ENCODE assay signal across 9 cellular contexts in the genomic region with DNA sequence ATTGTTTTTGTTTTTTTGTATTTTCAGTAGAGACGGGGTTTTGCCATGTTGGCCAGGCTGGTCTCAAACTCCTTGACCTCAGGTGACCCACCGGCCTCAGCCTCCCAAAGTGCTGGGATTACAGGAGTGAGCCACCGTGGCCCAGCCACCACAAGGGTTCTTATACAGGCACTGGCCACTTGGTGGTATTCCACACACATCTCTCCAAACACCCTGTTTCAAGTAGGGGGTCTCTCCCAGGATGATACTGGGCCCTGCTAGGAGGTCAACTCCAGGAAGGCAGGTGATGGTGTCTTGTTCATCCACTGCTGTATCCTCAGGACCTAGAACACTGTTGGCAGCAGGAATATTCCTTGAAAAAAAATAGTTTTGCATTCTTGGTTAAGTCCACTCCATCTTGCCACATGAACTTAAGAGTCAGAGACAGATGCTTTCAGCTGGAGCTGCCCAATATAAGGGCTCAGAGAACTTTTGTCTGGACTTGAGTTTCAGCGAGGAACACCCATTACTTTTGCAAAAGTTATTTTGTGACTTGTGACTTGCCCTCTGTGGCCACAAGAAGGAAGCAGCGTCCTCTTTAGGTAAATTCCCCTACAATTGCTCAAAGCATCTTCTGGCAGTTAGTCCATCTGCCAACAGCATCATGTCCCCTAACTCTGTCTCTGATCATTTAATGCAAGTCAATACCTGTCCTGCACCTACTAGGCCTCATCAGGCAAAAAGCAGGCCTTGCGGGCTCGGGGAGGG. TPM values are rescaled to one million over a fixed set of nuclear protein-coding genes. Genes with fewer than 3 reads are reported as not detected.
DNase-seq lines count a peak whose midpoint lies in the region; ATAC-seq, FAIRE-seq and TF ChIP-seq lines count a peak whose summit lies in the region.
"Had no signal": no experiment of that assay in that cellular context is flagged by ENCODE, and none has a peak within 500 bp of the region (broad histone marks: within the 10 kb centered on the region; RNA-seq: fewer than 3 reads in every experiment).

No MANE protein-coding gene starts in this region.

- H3K9ac ChIP-seq in GM12878 (ENCODE audit: control insufficient read depth, insufficient read depth, low read length) (no peak overlapping the region), parathyroid adenoma (no peak overlapping the region)

- no peaks in the 10 kb centered on the region for H3K4me1 Mint-ChIP-seq in progenitor cell of endocrine pancreas (ENCODE audit: low read depth)

- H3K27ac ChIP-seq in GM12878 (ENCODE audit: control insufficient read depth, insufficient read depth) (no peak overlapping the region; the same call in 1 of the 2 replicates), parathyroid adenoma (peak overlapping the region; percentile 64)

- no peaks in the 10 kb centered on the region for H3K79me2 ChIP-seq in GM12878 (ENCODE audit: control insufficient read depth, insufficient read depth, low read length)
- H3K79me2 ChIP-seq in parathyroid adenoma, result no peaks in the 10 kb centered on the region

- H4K20me1 ChIP-seq in GM12878 (ENCODE audit: control insufficient read depth, insufficient read depth), result no peaks in the 10 kb centered on the region

- RAD21 ChIA-PET in GM12878 (lab: Charles Lee; ENCODE audit: unreplicated experiment), result interaction anchor here (1.3 to 2.6 kb wide), 3 partner anchors 10 to 102 kb away, joined by 4 to 10 read pairs (median 5); no protein-coding TSS in a partner anchor

- H3K4me1 ChIP-seq in GM12878 (ENCODE audit: control insufficient read depth, insufficient read depth, low read length) (peaks cover 31% of the 10 kb centered on the region), parathyroid adenoma (no peaks in the 10 kb centered on the region)

- intact Hi-C loops in GM12878 (cut with micrococcal nuclease; ENCODE audit: unreplicated experiment), result no loop called here

- TF ChIP-seq CTCF in GM12878 (IDR thresholded peaks at IDR 0.05 in 2 of 3, conservative IDR thresholded peaks at IDR 0.05 in 1 of 3; ENCODE audit: control insufficient read depth in 2 of 3, extremely low read depth in 1 of 3, insufficient read depth in 1 of 3, low read depth in 3 of 3, low read length in 3 of 3), result peak; percentile 2 to 31 (median 30); a peak in 4 of 6 replicates
- no peak for TF ChIP-seq CTCF in parathyroid adenoma (IDR thresholded peaks at IDR 0.05)
- no peak for TF ChIP-seq CTCF in progenitor cell of endocrine pancreas (IDR thresholded peaks at IDR 0.05; ENCODE audit: unreplicated experiment)

- ATAC-seq in GM12878 (peak; percentile 42), GM19397 (IDR thresholded peaks at IDR 0.05; ENCODE audit: unreplicated experiment) (no peak)
- ATAC-seq in stimulated activated naive CD8-positive, alpha-beta T cell treated with anti-CD3 and anti-CD28 coated beads, Interleukin-15, Interleukin-2, amounts not matched to agents 100 U/mL and 50 U/mL, for 24 hours, result no peak

- POLR2A ChIA-PET in GM12878 (lab: Charles Lee), result interaction anchor here (1.2 to 1.5 kb wide), 4 partner anchors 9 to 101 kb away, joined by 3 to 4 read pairs (median 3); no protein-coding TSS in a partner anchor

- H3K9me3 ChIP-seq in GM12878 (replicated peaks; ENCODE audit: control insufficient read depth, insufficient read depth, low read length), result no peaks in the 10 kb centered on the region
- H3K9me3 ChIP-seq in parathyroid adenoma (ENCODE audit: control insufficient read depth, low read length), result no peaks in the 10 kb centered on the region

- H3K27me3 ChIP-seq in GM12878 (replicated peaks in 1 of 2; ENCODE audit: control insufficient read depth in 2 of 2, insufficient read depth in 2 of 2, low read length in 1 of 2), result no peaks in the 10 kb centered on the region
- no peaks in the 10 kb centered on the region for H3K27me3 ChIP-seq in parathyroid adenoma (ENCODE audit: control insufficient read depth, insufficient read depth, low read length)

- FAIRE-seq in GM12878 (lab: Jason Lieb, UNC), result no peak

- TF ChIP-seq POLR2A in GM12878 (IDR thresholded peaks at IDR 0.05; ENCODE audit: low read depth, low read length), result no peak

- CTCF ChIA-PET in GM12878 (lab: Yijun Ruan, JAX), result interaction anchor here (0.6 to 7.8 kb wide), 5 partner anchors 9 to 101 kb away, joined by 3 to 132 read pairs (median 4); partner anchors contain the start of gene POLR3E

- H3K4me2 ChIP-seq in GM12878 (ENCODE audit: control insufficient read depth, insufficient read depth), result peak overlapping the region; percentile 31; the same call in 1 of the 2 replicates
- no peak overlapping the region for H3K4me2 ChIP-seq in parathyroid adenoma (ENCODE audit: low read length)

- DNase-seq in D341Med (ENCODE audit: low spot score) (peak; percentile 11), LHCN-M2 (ENCODE audit: low read depth) (peak; percentile 47), GM12878 (ENCODE audit: low read depth, low spot score) (no peak), dedifferentiated amniotic fluid mesenchymal stem cell (ENCODE audit: extremely low spot score) (no peak), progenitor cell of endocrine pancreas (ENCODE audit: low spot score, unreplicated experiment) (no peak)
- no peak for DNase-seq in stimulated activated naive CD8-positive, alpha-beta T cell treated with anti-CD3 and anti-CD28 coated beads, Interleukin-15, Interleukin-2, amounts not matched to agents 100 U/mL and 50 U/mL, for 24 hours

- WGBS in GM12878 (ENCODE audit: insufficient coverage, insufficient replicate concordance, low lambda C conversion rate, missing lambda C conversion rate), result 43% methylated on average over 7 of the region's 7 CpGs

- peak; percentile 35; the same call in 1 of the 2 replicates for TF ChIP-seq RAD21 in GM12878 (IDR thresholded peaks at IDR 0.05; ENCODE audit: insufficient read depth, low read depth, low read length)

- SMC1A ChIA-PET in GM12878 (lab: Charles Lee; ENCODE audit: uncharacterized antibody, unreplicated experiment), result interaction anchor here (3.1 to 9.0 kb wide), 2 partner anchors 10 to 99 kb away, joined by 11 to 86 read pairs; partner anchors contain the start of gene POLR3E

- H2AFZ ChIP-seq in GM12878 (ENCODE audit: control insufficient read depth, low read depth, low read length) (peak overlapping the region; percentile 33; the same call in 1 of the 2 replicates), parathyroid adenoma (peak overlapping the region; percentile 82)

- no peak overlapping the region for H3K27ac Mint-ChIP-seq in progenitor cell of endocrine pancreas
- H3K27ac Mint-ChIP-seq: activated naive CD8-positive, alpha-beta T cell had no signal

- peaks cover 5% of the 10 kb centered on the region for H3K27me3 Mint-ChIP-seq in progenitor cell of endocrine pancreas
- H3K27me3 Mint-ChIP-seq: activated naive CD8-positive, alpha-beta T cell had no signal

- no peaks in the 10 kb centered on the region for H3K9me3 Mint-ChIP-seq in progenitor cell of endocrine pancreas (ENCODE audit: low read depth)

- in situ Hi-C loops in GM12878 (cut with MboI), result loop anchor here (5.0 kb wide), 1 partner anchor 99 kb away; the partner anchor contains the start of gene POLR3E

- no TSS peak for BruUV-seq in GM12878 (replicated peaks; lab: Mats Ljungman, UMichigan)

- H3K4me3 ChIP-seq in GM12878 (no peak overlapping the region), parathyroid adenoma (ENCODE audit: low read depth, low read length) (no peak overlapping the region)

- H3K36me3 ChIP-seq in GM12878 (ENCODE audit: control insufficient read depth in 2 of 2, insufficient read depth in 2 of 2, low read length in 1 of 2), result no peaks in the 10 kb centered on the region
- H3K36me3 ChIP-seq in parathyroid adenoma (ENCODE audit: control insufficient read depth, insufficient read depth, low read length), result no peaks in the 10 kb centered on the region

- H3K4me3 Mint-ChIP-seq in progenitor cell of endocrine pancreas (ENCODE audit: low read depth), result no peak overlapping the region
- H3K4me3 Mint-ChIP-seq: activated naive CD8-positive, alpha-beta T cell had no signal

- peaks cover 2% of the 10 kb centered on the region for H3K36me3 Mint-ChIP-seq in progenitor cell of endocrine pancreas (ENCODE audit: insufficient read depth)

- TF ChIP-seq EP300 in GM12878 (IDR thresholded peaks at IDR 0.05; ENCODE audit: borderline replicate concordance in 1 of 2, control insufficient read depth in 1 of 2, low read depth in 2 of 2, low read length in 2 of 2), result no peak

RNA-seq across cellular contexts. Expression of gene EEF2K, which starts 7.4 kb away (rescaled TPM):
- total RNA-seq in LHCN-M2 (2014; rRNA removed) (15.1 and 16.1 TPM in 2 replicates), GM12878 (2014; rRNA removed) (11.1 and 11.9 TPM in 2 replicates), GM12878 (2014; rRNA removed; fragmentation: Illumina TruSeq; extraction: Trizol) (14.6 and 14.7 TPM in 2 replicates), GM12878 (2021) (26.7 and 29.6 TPM in 2 replicates), progenitor cell of endocrine pancreas (15.4 TPM in 2 replicates)
- polyA plus RNA-seq in LHCN-M2 (2012), result 5.6 TPM
- total RNA-seq in GM12878 (2013; cell fraction: nucleolus; rRNA removed), result 97.4 and 104 TPM in 2 replicates
- 6.6 TPM for polyA plus RNA-seq in GM12878 (2011; ENCODE audit: low read depth)
- polyA plus RNA-seq in GM12878 (2011; rRNA removed) (13.4 and 23.0 TPM in 2 replicates), GM12878 (2014; fragmentation: Illumina TruSeq; extraction: Trizol) (11.6 and 19.2 TPM in 2 replicates), GM12878 (2014; fragmentation: Nextera tagmentation; extraction: Ambion mirVana) (1 to 10 TPM; 2.0 to 2.4 TPM), GM12878 (2014; rRNA removed) (12.6 and 14.9 TPM in 2 replicates), GM12878 (2016; fragmentation: Nextera tagmentation; extraction: Ambion mirVana) (10 to 100 TPM; 10.3 to 10.6 TPM)
- polyA plus RNA-seq in GM12878 (2011; cell fraction: cytosol; rRNA removed), result 32.0 and 43.1 TPM in 2 replicates
- polyA plus RNA-seq in GM12878 (2011; cell fraction: nucleus; rRNA removed), result 54.2 and 56.6 TPM in 2 replicates
- 8.8 and 10.3 TPM in 2 replicates for polyA plus RNA-seq in GM12878 (2012)
- polyA minus RNA-seq in GM12878 (2011; rRNA and poly(A)+ RNA removed), result 61.4 and 62.1 TPM in 2 replicates
- 17.2 and 17.9 TPM in 2 replicates for polyA minus RNA-seq in GM12878 (2011; cell fraction: cytosol; rRNA and poly(A)+ RNA removed)
- polyA minus RNA-seq in GM12878 (2011; cell fraction: nucleus; rRNA and poly(A)+ RNA removed), result 14.6 and 38.2 TPM in 2 replicates

RNA-seq across cellular contexts. Expression of gene SDR42E2, which starts 36.4 kb away (rescaled TPM):
- total RNA-seq in LHCN-M2 (2014; rRNA removed) (not detected in 2 replicates), GM12878 (2014; rRNA removed) (not detected in 2 replicates), GM12878 (2014; rRNA removed; fragmentation: Illumina TruSeq; extraction: Trizol) (0.05 TPM in 1 of 2 replicates, not detected in the other), GM12878 (2021) (not detected in 2 replicates), progenitor cell of endocrine pancreas (not detected in 2 replicates)
- 0.02 TPM for polyA plus RNA-seq in LHCN-M2 (2012)
- total RNA-seq in GM12878 (2013; cell fraction: nucleolus; rRNA removed), result 0.13 TPM in 1 of 2 replicates, not detected in the other
- polyA plus RNA-seq in GM12878 (2011; ENCODE audit: low read depth), result not detected
- polyA plus RNA-seq in GM12878 (2011; rRNA removed) (0.06 and 0.07 TPM in 2 replicates), GM12878 (2014; fragmentation: Illumina TruSeq; extraction: Trizol) (0.01 TPM in 1 of 2 replicates, not detected in the other), GM12878 (2014; fragmentation: Nextera tagmentation; extraction: Ambion mirVana) (under 1 TPM; 0.05 to 0.09 TPM), GM12878 (2014; rRNA removed) (not detected in 2 replicates), GM12878 (2016; fragmentation: Nextera tagmentation; extraction: Ambion mirVana) (under 1 TPM; 0.09 TPM)
- polyA plus RNA-seq in GM12878 (2011; cell fraction: cytosol; rRNA removed), result not detected in 2 replicates
- polyA plus RNA-seq in GM12878 (2011; cell fraction: nucleus; rRNA removed), result 0.10 TPM in 2 replicates
- 0.10 TPM in 1 of 2 replicates, not detected in the other for polyA plus RNA-seq in GM12878 (2012)
- 0.07 TPM in 1 of 2 replicates, not detected in the other for polyA minus RNA-seq in GM12878 (2011; rRNA and poly(A)+ RNA removed)
- polyA minus RNA-seq in GM12878 (2011; cell fraction: cytosol; rRNA and poly(A)+ RNA removed), result not detected in 2 replicates
- polyA minus RNA-seq in GM12878 (2011; cell fraction: nucleus; rRNA and poly(A)+ RNA removed), result 0.38 and 0.48 TPM in 2 replicates

Comparison
In these comparisons a context has a peak if more than half of its experiments do, and no peak if none do; other contexts are left out.
1. DNase-seq: peak in D341Med (single experiment) and LHCN-M2 (single experiment); none in GM12878 (single experiment), dedifferentiated amniotic fluid mesenchymal stem cell (single experiment), progenitor cell of endocrine pancreas (single experiment) and stimulated activated naive CD8-positive, alpha-beta T cell treated with anti-CD3 and anti-CD28 coated beads, Interleukin-15, Interleukin-2, amounts not matched to agents 100 U/mL and 50 U/mL, for 24 hours (single experiment).
2. CTCF ChIP-seq: peak in GM12878 (3 of 3); none in parathyroid adenoma (single experiment) and progenitor cell of endocrine pancreas (single experiment).